8 cellular contexts compared by ENCODE assay signal in the genomic region with DNA sequence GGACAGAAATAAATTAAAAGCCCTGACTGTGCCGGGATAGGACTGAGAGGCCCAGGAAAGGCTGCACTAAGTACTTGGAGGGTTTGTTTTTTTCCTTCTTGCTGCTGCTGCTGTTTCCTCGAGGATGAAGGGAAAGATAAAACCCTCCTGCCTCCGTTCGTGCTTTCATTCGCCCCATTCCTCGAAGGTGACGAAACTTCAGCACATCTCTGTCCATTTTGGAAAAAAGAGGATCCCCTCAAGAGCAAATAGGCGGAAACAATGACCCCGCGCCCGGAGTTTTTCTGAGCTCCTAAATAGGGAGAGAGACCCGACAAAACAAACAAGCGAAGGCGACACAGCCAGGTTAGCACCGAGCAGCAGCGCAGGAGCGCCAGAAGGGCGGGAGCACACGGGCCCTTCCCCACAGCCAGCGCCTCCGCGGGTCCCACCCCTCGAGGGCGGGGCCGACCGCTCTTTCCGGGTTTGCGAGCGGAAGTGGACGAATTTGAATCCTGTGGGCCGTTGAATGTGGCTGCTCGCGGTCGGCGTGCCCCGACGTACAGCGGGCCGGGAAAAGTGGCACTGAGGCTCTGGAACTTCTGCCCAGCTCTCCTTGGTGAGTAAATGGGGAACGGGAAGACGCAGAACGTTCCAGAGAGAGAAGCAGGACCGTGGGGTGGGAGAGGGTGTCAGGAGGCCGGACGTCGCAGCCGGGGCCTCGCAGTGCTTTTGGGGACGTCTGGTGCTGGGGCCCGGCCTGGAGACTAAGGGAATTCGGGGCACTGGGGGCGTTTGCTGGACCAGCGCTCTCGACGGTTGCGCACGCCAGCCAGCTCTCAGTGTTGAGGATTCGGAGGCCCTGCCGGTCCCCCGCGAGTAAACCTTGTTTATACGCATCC. TPM values are rescaled to one million over a fixed set of nuclear protein-coding genes. Genes with fewer than 3 reads are reported as not detected.
DNase-seq lines count a peak whose midpoint lies in the region; ATAC-seq and TF ChIP-seq lines count a peak whose summit lies in the region.

A gene with protein sequence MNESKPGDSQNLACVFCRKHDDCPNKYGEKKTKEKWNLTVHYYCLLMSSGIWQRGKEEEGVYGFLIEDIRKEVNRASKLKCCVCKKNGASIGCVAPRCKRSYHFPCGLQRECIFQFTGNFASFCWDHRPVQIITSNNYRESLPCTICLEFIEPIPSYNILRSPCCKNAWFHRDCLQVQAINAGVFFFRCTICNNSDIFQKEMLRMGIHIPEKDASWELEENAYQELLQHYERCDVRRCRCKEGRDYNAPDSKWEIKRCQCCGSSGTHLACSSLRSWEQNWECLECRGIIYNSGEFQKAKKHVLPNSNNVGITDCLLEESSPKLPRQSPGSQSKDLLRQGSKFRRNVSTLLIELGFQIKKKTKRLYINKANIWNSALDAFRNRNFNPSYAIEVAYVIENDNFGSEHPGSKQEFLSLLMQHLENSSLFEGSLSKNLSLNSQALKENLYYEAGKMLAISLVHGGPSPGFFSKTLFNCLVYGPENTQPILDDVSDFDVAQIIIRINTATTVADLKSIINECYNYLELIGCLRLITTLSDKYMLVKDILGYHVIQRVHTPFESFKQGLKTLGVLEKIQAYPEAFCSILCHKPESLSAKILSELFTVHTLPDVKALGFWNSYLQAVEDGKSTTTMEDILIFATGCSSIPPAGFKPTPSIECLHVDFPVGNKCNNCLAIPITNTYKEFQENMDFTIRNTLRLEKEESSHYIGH (plus strand): TSS at position 484 of the 881 bp plus-strand sequence. CDS start 21,922 bp downstream, outside the sequence.

- H3K27me3 ChIP-seq in Peyer's patch (no peaks in the 10 kb centered on the region), fibroblast of lung (ENCODE audit: control insufficient read depth, insufficient read depth, low read length) (no peaks in the 10 kb centered on the region)

- H3K4me3 Mint-ChIP-seq in naive thymus-derived CD8-positive, alpha-beta T cell = peak within 1 kb of the TSS; percentile 97 to 100 (median 99)

- H3K27me3 Mint-ChIP-seq in naive thymus-derived CD8-positive, alpha-beta T cell = no peaks in the 10 kb centered on the region

- TF ChIP-seq CTCF in Peyer's patch (IDR thresholded peaks at IDR 0.05) (no peak), fibroblast of lung (conservative IDR thresholded peaks at IDR 0.05 in 1 of 2, IDR thresholded peaks at IDR 0.05 in 1 of 2; ENCODE audit: low read depth in 1 of 2, low read length in 2 of 2) (no peak)

- TF ChIP-seq POLR2A in Peyer's patch (IDR thresholded peaks at IDR 0.05) = peak; percentile 67 to 81

- H3K4me1 ChIP-seq in Peyer's patch (peaks cover 0 to 8% (median 3%) of the 10 kb centered on the region in 4 donors), fibroblast of lung (ENCODE audit: control insufficient read depth, extremely low read depth, insufficient read depth, low read length) (peaks cover 2% of the 10 kb centered on the region)

- POLR2A ChIA-PET in naive thymus-derived CD8-positive, alpha-beta T cell (lab: Charles Lee) = interaction anchor here (0.6 to 1.2 kb wide), 2 partner anchors 64 to 67 kb away, joined by 3 to 4 read pairs; partner anchors contain the start of gene SCFD1

- peak; percentile 99 for ATAC-seq in GM21737 (IDR thresholded peaks at IDR 0.05; ENCODE audit: unreplicated experiment)
- peak; percentile 98 for ATAC-seq in naive thymus-derived CD8-positive, alpha-beta T cell

- DNase-seq in DMS79 (lab: John Stamatoyannopoulos, UW) = peak; percentile 90
- peak; percentile 68 for DNase-seq in KG1 (lab: John Stamatoyannopoulos, UW)
- DNase-seq in Peyer's patch = peak; percentile 82 to 95 (median 94)
- peak; percentile 68 to 79 for DNase-seq in activated T-helper 1 cell treated with anti-CD3 and anti-CD28 coated beads, Interleukin-2, amount 50 U/mL, for 16 hours (ENCODE audit: low read depth in 1 of 2, low spot score in 1 of 2)
- peak; percentile 84 to 86 for DNase-seq in fibroblast of lung (ENCODE audit: low read depth in 2 of 2)
- peak; percentile 74 to 91 (median 82) for DNase-seq in naive thymus-derived CD8-positive, alpha-beta T cell
- DNase-seq in stimulated activated naive CD4-positive, alpha-beta T cell (lab: John Stamatoyannopoulos, UW) = peak; percentile 71 to 85 (median 76)

- H3K9ac ChIP-seq in fibroblast of lung (ENCODE audit: insufficient read depth, low read length) = peak within 1 kb of the TSS; percentile 86

- peaks cover 48% of the 10 kb centered on the region for H3K79me2 ChIP-seq in fibroblast of lung (ENCODE audit: control insufficient read depth, insufficient read depth, low read length)

- H3K9me3 Mint-ChIP-seq in naive thymus-derived CD8-positive, alpha-beta T cell = no peaks in the 10 kb centered on the region

- H3K36me3 Mint-ChIP-seq in naive thymus-derived CD8-positive, alpha-beta T cell = peaks cover 7 to 9% (median 8%) of the 10 kb centered on the region in 3 donors

- H3K36me3 ChIP-seq in Peyer's patch = no peaks in the 10 kb centered on the region
- no peaks in the 10 kb centered on the region for H3K36me3 ChIP-seq in fibroblast of lung (ENCODE audit: control insufficient read depth, insufficient read depth, low read length)

- peak within 1 kb of the TSS; percentile 75 to 89 (median 78) for H3K27ac ChIP-seq in Peyer's patch
- peak within 1 kb of the TSS; percentile 93 for H3K27ac ChIP-seq in fibroblast of lung (ENCODE audit: insufficient read depth, low read length)

- no peaks in the 10 kb centered on the region for H4K20me1 ChIP-seq in fibroblast of lung (ENCODE audit: control insufficient read depth, extremely low read depth, insufficient read depth, low read length)

- H2AFZ ChIP-seq in fibroblast of lung (ENCODE audit: low read length) = peak within 1 kb of the TSS; percentile 85

- H3K4me3 ChIP-seq in Peyer's patch (peak within 1 kb of the TSS; percentile 79 to 91 (median 83)), fibroblast of lung (replicated peaks in 1 of 4; ENCODE audit: control extremely low read depth in 1 of 4, insufficient read depth in 1 of 4, low read depth in 3 of 4, low read length in 4 of 4) (peak within 1 kb of the TSS; percentile 88 to 97 (median 93))

- peaks cover 15 to 39% (median 29%) of the 10 kb centered on the region in 4 donors for H3K4me1 Mint-ChIP-seq in naive thymus-derived CD8-positive, alpha-beta T cell

- H3K9me3 ChIP-seq in Peyer's patch = no peaks in the 10 kb centered on the region
- no peaks in the 10 kb centered on the region for H3K9me3 ChIP-seq in fibroblast of lung (ENCODE audit: control insufficient read depth, insufficient read depth, low read depth, low read length)

- H3K27ac Mint-ChIP-seq in naive thymus-derived CD8-positive, alpha-beta T cell = peak within 1 kb of the TSS; percentile 95 to 99 (median 98)

- H3K4me2 ChIP-seq in fibroblast of lung (ENCODE audit: extremely low read depth, insufficient read depth, low read length) = peak within 1 kb of the TSS; percentile 92

RNA-seq across cellular contexts. Expression of the gene that starts here (rescaled TPM):
- total RNA-seq in Peyer's patch (10 to 100 TPM in 1 of 4 donors, 1 to 10 TPM in 3; 6.4 to 19.8 (median 8.1) TPM), fibroblast of lung (14.1 and 14.7 TPM in 2 replicates)
- polyA plus RNA-seq in fibroblast of lung = 13.0 and 15.3 TPM in 2 replicates
- polyA plus RNA-seq in fibroblast of lung (2012) = 7.4 and 8.4 TPM in 2 replicates
- 0.74 and 1.1 TPM in 2 replicates for polyA minus RNA-seq in fibroblast of lung (ENCODE audit: low replicate concordance)
- 10 to 100 TPM; 30.2 to 30.4 TPM for total RNA-seq in naive thymus-derived CD8-positive, alpha-beta T cell
- polyA plus RNA-seq in naive thymus-derived CD8-positive, alpha-beta T cell = 10 to 100 TPM in 2 of 3 donors, 1 to 10 TPM in 1; 8.1 to 11.8 (median 11.4) TPM

Comparison
In these comparisons a context has a peak if more than half of its experiments do, and no peak if none do; other contexts are left out.
1. Peak in every context shown above with its lines: DNase-seq, ATAC-seq, H3K4me3 ChIP-seq and H3K27ac ChIP-seq.